Comparison of ENCODE assay signal across 8 cellular contexts in genomic region chr1:247126165-247126564, GRCh38. TPM values are rescaled to one million over a fixed set of nuclear protein-coding genes. Genes with fewer than 3 reads are reported as not detected.
DNase-seq lines count a peak whose midpoint lies in the region; ATAC-seq, FAIRE-seq and TF ChIP-seq lines count a peak whose summit lies in the region.
"Not testable (repeated sequence)": the region's sequence is repeated elsewhere in the genome, so short reads cannot be mapped to it uniquely, and the experiment has no call there.

No MANE protein-coding gene starts in this region.

- H3K9me3 ChIP-seq in CD4-positive, alpha-beta T cell (ENCODE audit: control insufficient read depth, low read length): peaks cover 19% of the 10 kb centered on the region
- peaks cover 0 to 11% (median 0%) of the 10 kb centered on the region in 3 experiments for H3K9me3 ChIP-seq in naive thymus-derived CD4-positive, alpha-beta T cell (ENCODE audit: control insufficient read depth in 2 of 3, low read length in 3 of 3)

- ATAC-seq in CD4-positive, alpha-beta T cell (ENCODE audit: poor library complexity): peak; percentile 99
- ATAC-seq in GM18907 (IDR thresholded peaks at IDR 0.05; ENCODE audit: unreplicated experiment): peak; percentile 99
- ATAC-seq in GM21447 (IDR thresholded peaks at IDR 0.05; ENCODE audit: unreplicated experiment): peak; percentile 98
- peak; percentile 99 for ATAC-seq in HG02840 (IDR thresholded peaks at IDR 0.05; ENCODE audit: low FRiP score, unreplicated experiment)
- peak; percentile 99 for ATAC-seq in HG03196 (IDR thresholded peaks at IDR 0.05; ENCODE audit: unreplicated experiment)
- peak; percentile 98 for ATAC-seq in SK-N-SH treated with all-trans-retinoic acid at 6 μM for 48 hours
- ATAC-seq in naive thymus-derived CD4-positive, alpha-beta T cell: peak; percentile 100

- not testable (repeated sequence) for H3K27me3 Mint-ChIP-seq in CD4-positive, alpha-beta T cell; naive thymus-derived CD4-positive, alpha-beta T cell

- not testable (repeated sequence) for H3K27ac Mint-ChIP-seq in CD4-positive, alpha-beta T cell; naive thymus-derived CD4-positive, alpha-beta T cell

- DNase-seq in CD4-positive, alpha-beta T cell; naive thymus-derived CD4-positive, alpha-beta T cell: not testable (repeated sequence)

- POLR2A ChIA-PET in CD4-positive, alpha-beta T cell (lab: Charles Lee): not testable (repeated sequence)
- POLR2A ChIA-PET in naive thymus-derived CD4-positive, alpha-beta T cell (lab: Charles Lee): interaction anchor here (0.7 kb wide), 1 partner anchor 305 kb away, joined by 3 read pairs; no protein-coding TSS in a partner anchor

- not testable (repeated sequence) for H3K9me3 Mint-ChIP-seq in CD4-positive, alpha-beta T cell
- peaks cover 0 to 43% (median 10%) of the 10 kb centered on the region in 11 donors for H3K9me3 Mint-ChIP-seq in naive thymus-derived CD4-positive, alpha-beta T cell

- not testable (repeated sequence) for H3K4me3 ChIP-seq in naive thymus-derived CD4-positive, alpha-beta T cell (ENCODE audit: low read length)

- CTCF ChIA-PET in CD4-positive, alpha-beta T cell (lab: Charles Lee); naive thymus-derived CD4-positive, alpha-beta T cell (lab: Charles Lee): not testable (repeated sequence)

- H3K4me3 Mint-ChIP-seq in CD4-positive, alpha-beta T cell; naive thymus-derived CD4-positive, alpha-beta T cell: not testable (repeated sequence)

- not testable (repeated sequence) for H3K4me1 ChIP-seq in naive thymus-derived CD4-positive, alpha-beta T cell (ENCODE audit: control insufficient read depth in 2 of 2, insufficient read depth in 2 of 2, low read length in 2 of 2)

- peaks cover 32% of the 10 kb centered on the region for H3K36me3 Mint-ChIP-seq in CD4-positive, alpha-beta T cell (ENCODE audit: low read depth)
- H3K36me3 Mint-ChIP-seq in naive thymus-derived CD4-positive, alpha-beta T cell: peaks cover 0 to 18% (median 12%) of the 10 kb centered on the region in 5 donors

- H3K27ac ChIP-seq in CD4-positive, alpha-beta T cell (ENCODE audit: low read depth, low read length); naive thymus-derived CD4-positive, alpha-beta T cell (ENCODE audit: low read depth, low read length): not testable (repeated sequence)

- H3K36me3 ChIP-seq in naive thymus-derived CD4-positive, alpha-beta T cell (ENCODE audit: control insufficient read depth in 2 of 3, insufficient read depth in 3 of 3, low read length in 3 of 3): not testable (repeated sequence)

- intact Hi-C loops in CD4-positive, alpha-beta T cell (cut with DNase I, micrococcal nuclease): not testable (repeated sequence)
- intact Hi-C loops in naive thymus-derived CD4-positive, alpha-beta T cell (cut with micrococcal nuclease): loop anchor here in 1 of 2 donors (5.0 kb wide), 1 partner anchor 194 kb away; the partner anchor contains the start of gene AHCTF1

- TF ChIP-seq CTCF in CD4-positive, alpha-beta T cell (IDR thresholded peaks at IDR 0.05): not testable (repeated sequence)

- H3K4me1 Mint-ChIP-seq in CD4-positive, alpha-beta T cell (ENCODE audit: low read depth); naive thymus-derived CD4-positive, alpha-beta T cell: not testable (repeated sequence)

- FAIRE-seq in endometrium (lab: Jason Lieb, UNC): peak; percentile 85

- not testable (repeated sequence) for H3K27me3 ChIP-seq in CD4-positive, alpha-beta T cell (ENCODE audit: control insufficient read depth, insufficient read depth, low read length); naive thymus-derived CD4-positive, alpha-beta T cell (ENCODE audit: control insufficient read depth in 2 of 2, insufficient read depth in 2 of 2, low read length in 2 of 2)

RNA-seq across cellular contexts. Expression of gene ZNF669, which starts 22.0 kb away (rescaled TPM):
- 10 to 100 TPM; 13.2 to 15.1 TPM for total RNA-seq in CD4-positive, alpha-beta T cell
- 10 to 100 TPM in 3 of 5 experiments, 1 to 10 TPM in 2; 7.9 to 15.8 (median 11.5) TPM for total RNA-seq in naive thymus-derived CD4-positive, alpha-beta T cell
- polyA plus RNA-seq in naive thymus-derived CD4-positive, alpha-beta T cell: 10 to 100 TPM; 15.9 to 22.6 TPM

RNA-seq across cellular contexts. Expression of gene ZNF124, which starts 45.7 kb away (rescaled TPM):
- 10 to 100 TPM; 18.3 to 20.0 TPM for total RNA-seq in CD4-positive, alpha-beta T cell
- total RNA-seq in naive thymus-derived CD4-positive, alpha-beta T cell: 10 to 100 TPM; 17.1 to 26.7 (median 23.3) TPM
- polyA plus RNA-seq in naive thymus-derived CD4-positive, alpha-beta T cell: 10 to 100 TPM in 1 of 2 donors, 1 to 10 TPM in 1; 8.3 to 10.5 TPM

RNA-seq across cellular contexts. Expression of gene ZNF670, which starts 47.6 kb away (rescaled TPM):
- under 1 TPM; 0.16 to 0.28 TPM for total RNA-seq in CD4-positive, alpha-beta T cell
- total RNA-seq in naive thymus-derived CD4-positive, alpha-beta T cell: 1 to 10 TPM in 3 of 5 experiments, under 1 TPM in 2; 0.56 to 4.0 (median 1.1) TPM
- polyA plus RNA-seq in naive thymus-derived CD4-positive, alpha-beta T cell: 1 to 10 TPM; 1.6 to 2.6 TPM
